Comparison of ENCODE assay signal across 10 cellular contexts in the genomic region with DNA sequence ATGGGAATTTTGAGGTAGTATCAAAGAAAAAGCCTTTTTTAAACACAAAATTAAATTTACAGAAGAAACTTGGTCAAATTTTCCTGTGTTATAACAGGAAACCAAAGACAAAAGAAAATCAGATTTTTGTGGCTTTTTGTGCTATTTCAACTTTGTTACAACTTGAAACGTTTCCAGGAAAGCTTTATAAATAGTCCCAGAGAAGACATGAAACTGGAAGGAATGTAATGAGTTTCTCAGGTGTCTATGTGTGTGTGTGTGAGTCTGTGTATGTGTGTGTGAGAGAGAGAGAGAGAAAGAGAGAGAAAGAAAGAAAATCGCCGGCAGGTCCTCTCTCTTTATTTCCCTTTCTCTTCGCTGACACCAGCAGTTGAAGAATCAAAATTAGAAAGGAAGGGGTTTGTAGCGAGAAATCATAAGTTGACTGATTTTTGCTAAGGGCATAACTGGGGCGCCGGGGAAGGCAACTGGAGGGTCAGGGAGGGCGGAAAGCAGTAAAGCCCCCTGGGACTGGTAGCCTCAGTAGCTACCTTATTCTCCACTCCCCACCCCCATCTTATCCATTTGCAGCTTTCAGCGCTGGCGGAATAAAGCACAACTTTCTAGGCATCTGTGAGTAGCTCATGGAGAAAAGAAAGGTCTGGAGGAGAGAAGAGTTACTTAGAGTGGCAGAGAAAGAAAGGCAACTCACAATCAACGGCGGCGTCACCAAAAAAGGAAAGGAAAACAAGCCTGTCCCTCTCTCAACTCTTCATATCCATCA. TPM values are rescaled to one million over a fixed set of nuclear protein-coding genes. Genes with fewer than 3 reads are reported as not detected.
DNase-seq lines count a peak whose midpoint lies in the region; ATAC-seq, FAIRE-seq and TF ChIP-seq lines count a peak whose summit lies in the region.
"Had no signal": no experiment of that assay in that cellular context is flagged by ENCODE, and none has a peak within 500 bp of the region (broad histone marks: within the 10 kb centered on the region; RNA-seq: fewer than 3 reads in every experiment).

No MANE protein-coding gene starts in this region.

- H3K27me3 Mint-ChIP-seq in GM23338 (ENCODE audit: insufficient read depth, low read depth, poor library complexity): peaks cover 10% of the 10 kb centered on the region
- H3K27me3 Mint-ChIP-seq in activated T-helper 17 cell treated with anti-CD3 and anti-CD28 coated beads, Interleukin-2, amount 50 U/mL, for 72 hours: peaks cover 17% of the 10 kb centered on the region

- H4K20me1 ChIP-seq in GM23338 (replicated peaks; ENCODE audit: insufficient read depth) (no peaks in the 10 kb centered on the region), hepatocyte (ENCODE audit: insufficient read depth, poor library complexity, severe bottlenecking) (no peaks in the 10 kb centered on the region)

- H3F3A ChIP-seq in GM23338 (replicated peaks; ENCODE audit: low read depth): no peaks in the 10 kb centered on the region

- H3K79me2 ChIP-seq in GM23338 (replicated peaks; ENCODE audit: insufficient read depth) (peaks cover 54% of the 10 kb centered on the region), hepatocyte (peaks cover 31% of the 10 kb centered on the region)

- H3K9me2 ChIP-seq in GM23338 (ENCODE audit: insufficient read depth) (no peaks in the 10 kb centered on the region), hepatocyte (replicated peaks; ENCODE audit: insufficient read depth) (no peaks in the 10 kb centered on the region)

- no peak for ATAC-seq in GM23338
- ATAC-seq in activated T-helper 17 cell treated with anti-CD3 and anti-CD28 coated beads, Interleukin-2, amount 50 U/mL, for 72 hours (replicated peaks): no peak
- no peak for ATAC-seq in HG03469 (IDR thresholded peaks at IDR 0.05; ENCODE audit: unreplicated experiment)

- peaks cover 40% of the 10 kb centered on the region for H3K4me1 Mint-ChIP-seq in GM23338
- no peaks in the 10 kb centered on the region for H3K4me1 Mint-ChIP-seq in activated T-helper 17 cell treated with anti-CD3 and anti-CD28 coated beads, Interleukin-2, amount 50 U/mL, for 72 hours
- H3K4me1 Mint-ChIP-seq: memory B cell had no signal

- H2AFZ ChIP-seq in GM23338: no peak overlapping the region
- H2AFZ ChIP-seq in hepatocyte: peak overlapping the region; percentile 89

- H3K4me2 ChIP-seq in GM23338 (peak overlapping the region; percentile 79), hepatocyte (peak overlapping the region; percentile 87)

- H3K27me3 ChIP-seq in GM23338 (ENCODE audit: insufficient read depth) (peaks cover 10% of the 10 kb centered on the region; the same call in 1 of the 2 replicates), hepatocyte (peaks cover 11% of the 10 kb centered on the region)

- FAIRE-seq in urothelium cell line (lab: Jason Lieb, UNC) (no peak), frontal cortex (lab: Jason Lieb, UNC) (no peak)

- H3K36me3 Mint-ChIP-seq in GM23338 (ENCODE audit: low read depth): peaks cover 10% of the 10 kb centered on the region
- H3K36me3 Mint-ChIP-seq in activated T-helper 17 cell treated with anti-CD3 and anti-CD28 coated beads, Interleukin-2, amount 50 U/mL, for 72 hours (ENCODE audit: low read depth): peaks cover 5% of the 10 kb centered on the region
- H3K36me3 Mint-ChIP-seq: memory B cell had no signal

- H3K4me3 Mint-ChIP-seq in GM23338: peak overlapping the region; percentile 93
- H3K4me3 Mint-ChIP-seq in activated T-helper 17 cell treated with anti-CD3 and anti-CD28 coated beads, Interleukin-2, amount 50 U/mL, for 72 hours: peak overlapping the region; percentile 33
- H3K4me3 Mint-ChIP-seq: memory B cell had no signal

- H3K27ac ChIP-seq in GM23338 (ENCODE audit: low read depth) (no peak overlapping the region), hepatocyte (peak overlapping the region; percentile 49)

- H3K4me3 ChIP-seq in GM23338: peak overlapping the region; percentile 78
- peak overlapping the region; percentile 74 for H3K4me3 ChIP-seq in hepatocyte

- H3K36me3 ChIP-seq in GM23338 (ENCODE audit: insufficient read depth): no peaks in the 10 kb centered on the region
- no peaks in the 10 kb centered on the region for H3K36me3 ChIP-seq in hepatocyte (replicated peaks; ENCODE audit: insufficient read depth, low read depth)

- H3K9me3 Mint-ChIP-seq in GM23338: peaks cover 5% of the 10 kb centered on the region; the same call in 2 of the 3 replicates
- H3K9me3 Mint-ChIP-seq in activated T-helper 17 cell treated with anti-CD3 and anti-CD28 coated beads, Interleukin-2, amount 50 U/mL, for 72 hours: peaks cover 3% of the 10 kb centered on the region
- H3K9me3 Mint-ChIP-seq: memory B cell had no signal

- H3K4me1 ChIP-seq in GM23338 (ENCODE audit: insufficient read depth) (peaks cover 38% of the 10 kb centered on the region), hepatocyte (ENCODE audit: insufficient read depth) (no peaks in the 10 kb centered on the region)

- 4% methylated on average over 13 of the region's 13 CpGs for WGBS in hepatocyte (ENCODE audit: low lambda C conversion rate, missing lambda C conversion rate)

- TF ChIP-seq CTCF in GM23338 (conservative IDR thresholded peaks at IDR 0.05; ENCODE audit: low read depth in 2 of 2): no peak
- TF ChIP-seq CTCF in hepatocyte (IDR thresholded peaks at IDR 0.05; ENCODE audit: poor library complexity): no peak

- peak overlapping the region; percentile 63 for H3K27ac Mint-ChIP-seq in GM23338
- H3K27ac Mint-ChIP-seq in activated T-helper 17 cell treated with anti-CD3 and anti-CD28 coated beads, Interleukin-2, amount 50 U/mL, for 72 hours: no peak overlapping the region
- H3K27ac Mint-ChIP-seq: memory B cell had no signal

- peak; percentile 30 for DNase-seq in GM23338 (ENCODE audit: low spot score)
- DNase-seq in hepatocyte (ENCODE audit: low spot score): no peak
- DNase-seq in retina: peak; percentile 49
- no peak for DNase-seq in NCI-H1048 (lab: John Stamatoyannopoulos, UW)
- DNase-seq in urothelium cell line (ENCODE audit: low spot score): no peak
- no peak for DNase-seq in frontal cortex (ENCODE audit: low spot score in 2 of 2)
- DNase-seq: NCI-H446 had no signal

- H3K9me3 ChIP-seq in hepatocyte (ENCODE audit: low read depth): no peaks in the 10 kb centered on the region

TF ChIP-seq in GM23338, 12 proteins besides CTCF, POLR2A, EP300 and RAD21:
- TF ChIP-seq POLR2AphosphoS5 (IDR thresholded peaks at IDR 0.05; ENCODE audit: low read depth) (no peak), NANOG (IDR thresholded peaks at IDR 0.05; ENCODE audit: borderline replicate concordance) (no peak)

RNA-seq across cellular contexts. Expression of gene TMEM47, which starts 1.4 kb away (rescaled TPM):
- total RNA-seq in GM23338 (2014; rRNA removed; shearing (Covaris generic)): 56.7 and 59.7 TPM in 2 replicates
- polyA plus RNA-seq in GM23338 (2016; fragmentation: Nextera tagmentation; extraction: Ambion mirVana): 25.4 and 25.6 TPM in 2 replicates
- total RNA-seq in activated T-helper 17 cell treated with anti-CD3 and anti-CD28 coated beads, Interleukin-2, amount 50 U/mL, for 72 hours: not detected
- total RNA-seq in hepatocyte: 31.2 and 34.1 TPM in 2 replicates
- polyA plus RNA-seq in hepatocyte: 14.7 and 20.8 TPM in 2 replicates
- total RNA-seq in frontal cortex: 42.4 TPM

Comparison
In these comparisons a context has a peak if more than half of its experiments do, and no peak if none do; other contexts are left out.
1. DNase-seq: peak in GM23338 (single experiment) and retina (single experiment); none in hepatocyte (single experiment), NCI-H1048 (single experiment), urothelium cell line (single experiment) and frontal cortex (0 of 2).
2. RNA of gene TMEM47, which starts 1.4 kb away (total RNA-seq): 56.7 to 59.7 TPM in GM23338, 42.4 TPM in frontal cortex (single experiment) and 31.2 to 34.1 TPM in hepatocyte; not detected in activated T-helper 17 cell treated with anti-CD3 and anti-CD28 coated beads, Interleukin-2, amount 50 U/mL, for 72 hours; every median in the first group is over 10 times any median in the second.